In the genomic region with DNA sequence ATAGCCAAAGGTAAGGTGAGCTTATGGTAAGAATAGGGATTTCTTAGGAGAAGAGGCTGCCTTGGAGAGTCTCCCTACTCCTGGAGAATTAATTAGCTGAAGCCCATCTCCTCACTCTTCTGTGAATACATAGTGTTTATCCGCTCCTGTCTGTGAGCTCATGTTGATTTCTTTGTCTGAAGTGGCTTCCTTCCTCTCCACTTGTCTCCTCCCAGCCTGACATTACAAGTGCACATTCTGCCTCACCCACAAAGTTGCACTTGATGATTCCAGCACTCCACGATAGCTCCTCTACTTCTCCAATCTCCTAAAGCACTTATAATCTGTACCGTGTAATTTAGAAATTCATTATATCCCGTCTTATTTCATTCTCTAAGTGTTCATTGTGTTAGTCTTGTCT, we compare ENCODE assay signal across 19 cellular contexts.
DNase-seq lines count a peak whose midpoint lies in the region; ATAC-seq, FAIRE-seq and TF ChIP-seq lines count a peak whose summit lies in the region.
"Had no signal": no experiment of that assay in that cellular context is flagged by ENCODE, and none has a peak within 500 bp of the region (broad histone marks: within the 10 kb centered on the region; RNA-seq: fewer than 3 reads in every experiment).

No MANE protein-coding gene starts in this region.

- H3K4me3 ChIP-seq in left lung, result no peak overlapping the region
- H3K4me3 ChIP-seq: MG63, SJCRH30 had no signal

- no peaks in the 10 kb centered on the region for H3K27me3 ChIP-seq in left lung
- H3K27me3 ChIP-seq: MG63, SJCRH30 had no signal

- peak; percentile 13 for DNase-seq in DMS53 (lab: John Stamatoyannopoulos, UW)
- DNase-seq in DMS53 treated with DMSO at 0.1 percent for 48 hours (lab: John Stamatoyannopoulos, UW; ENCODE audit: unreplicated experiment), result no peak
- DNase-seq in GM12891 (ENCODE audit: insufficient read length, low spot score), result no peak
- no peak for DNase-seq in left lung
- no peak for DNase-seq in sciatic nerve (ENCODE audit: low spot score)
- DNase-seq in LoVo (ENCODE audit: low spot score), result no peak
- no peak for DNase-seq in cerebellar nuclear complex (lab: John Stamatoyannopoulos, UW)
- DNase-seq in NCI-H2029 treated with DMSO at 0.1 percent for 48 hours (lab: John Stamatoyannopoulos, UW), result no peak
- DNase-seq: GF-D8, MG63, NCI-H1092 treated with DMSO at 0.1 percent for 48 hours, NCI-H1694, NCI-H446, NCI-H748 treated with DMSO at 0.1 percent for 48 hours, RPMI8226, SJCRH30 had no signal

- H3K9me3 ChIP-seq in left lung, result no peaks in the 10 kb centered on the region
- H3K9me3 ChIP-seq: MG63, SJCRH30 had no signal

- peak overlapping the region; percentile 8 to 30 for H3K27ac ChIP-seq in left lung
- H3K27ac ChIP-seq: 22Rv1, SJCRH30 had no signal

- FAIRE-seq in GM12891 (lab: Jason Lieb, UNC), result peak; percentile 65
- FAIRE-seq: GM12892, H54 had no signal

- TF ChIP-seq CTCF in left lung (IDR thresholded peaks at IDR 0.05), result no peak

- ATAC-seq in left lung (peak; percentile 84), sciatic nerve (peak; percentile 22)

- no peak for TF ChIP-seq POLR2A in GM12891 (IDR thresholded peaks at IDR 0.05; ENCODE audit: low read depth, low read length)

- peaks cover 0 to 8% of the 10 kb centered on the region in 2 donors for H3K4me1 ChIP-seq in left lung

- H3K36me3 ChIP-seq in left lung, result no peaks in the 10 kb centered on the region
- H3K36me3 ChIP-seq: MG63, SJCRH30 had no signal

- intact Hi-C loops in left lung (cut with DNase I), result no loop called here
- intact Hi-C loops in sciatic nerve (cut with DNase I), result loop anchor here (10.0 kb wide), 1 partner anchor 603 kb away; no protein-coding TSS in a partner anchor

TF ChIP-seq in GM12891, 5 proteins besides CTCF, POLR2A, EP300 and RAD21:
- TF ChIP-seq POLR2AphosphoS5 (IDR thresholded peaks at IDR 0.05; ENCODE audit: low read depth, low read length), result no peak
- TF ChIP-seq SPI1 (IDR thresholded peaks at IDR 0.05; ENCODE audit: low read depth, low read length), result no peak
- TF ChIP-seq POU2F2 (IDR thresholded peaks at IDR 0.05; ENCODE audit: low read depth, low read length), result no peak
- TF ChIP-seq TAF1 (IDR thresholded peaks at IDR 0.05; ENCODE audit: low read depth, low read length), result no peak
- no peak for TF ChIP-seq PAX5 (IDR thresholded peaks at IDR 0.05; ENCODE audit: insufficient read depth, low read length, severe bottlenecking)
